ENCODE assay signal across 8 cellular contexts in genomic region chr11:63916837-63917684, GRCh38. TPM values are rescaled to one million over a fixed set of nuclear protein-coding genes. Genes with fewer than 3 reads are reported as not detected.
A peak's percentile ranks its signal among the peaks of the same experiment; 100 is the strongest.
DNase-seq lines count a peak whose midpoint lies in the region; ATAC-seq, FAIRE-seq and TF ChIP-seq lines count a peak whose summit lies in the region.

Gene RCOR2 (minus strand): TSS chr11:63917164. CDS start chr11:63916456, 708 bp downstream.

- intact Hi-C loops in right cardiac atrium (cut with DNase I): loop anchor here in 1 of 4 donors (2.0 kb wide), 1 partner anchor 74 kb away; no protein-coding TSS in a partner anchor

- no peaks in the 10 kb centered on the region for H3K27me3 ChIP-seq in right cardiac atrium (ENCODE audit: control insufficient read depth, insufficient read depth)

- in situ Hi-C loops in astrocyte of the cerebellum (cut with HindIII; ENCODE audit: low sequenced_read_pairs): no loop called here

- no peak for FAIRE-seq in GM18507 (lab: Jason Lieb, UNC)

- H3K4me3 ChIP-seq in astrocyte of the cerebellum (ENCODE audit: low read depth, low read length) (peak within 1 kb of the TSS; percentile 44), right cardiac atrium (ENCODE audit: low read length) (peak within 1 kb of the TSS; percentile 59)

- ATAC-seq in right cardiac atrium (peak; percentile 47 to 56), HG02571 (IDR thresholded peaks at IDR 0.05; ENCODE audit: unreplicated experiment) (no peak), HG03520 (IDR thresholded peaks at IDR 0.05; ENCODE audit: unreplicated experiment) (no peak)

- H3K4me1 ChIP-seq in right cardiac atrium (ENCODE audit: control insufficient read depth, insufficient read depth, low read length): peaks cover 11% of the 10 kb centered on the region

- no peak for TF ChIP-seq CTCF in astrocyte of the cerebellum (IDR thresholded peaks at IDR 0.05; ENCODE audit: low read depth, low read length, missing control alignments)

- H3K9me3 ChIP-seq in right cardiac atrium (ENCODE audit: control insufficient read depth, low read length): no peaks in the 10 kb centered on the region

- DNase-seq in GM18507 (ENCODE audit: extremely low spot score, insufficient read length, low read depth): peak; percentile 77
- peak; percentile 77 to 92 (median 88) for DNase-seq in NCI-H1417 (lab: John Stamatoyannopoulos, UW)
- peak in 4 of 5 donors; percentile 27 to 66 (median 43) for DNase-seq in T-helper 1 cell
- DNase-seq in astrocyte of the cerebellum (ENCODE audit: low read depth): peak; percentile 36
- peak; percentile 84 to 94 (median 94) for DNase-seq in right cardiac atrium
- peak; percentile 37 for DNase-seq in pulmonary artery endothelial cell (ENCODE audit: low read depth, low spot score)

- peak within 1 kb of the TSS; percentile 82 for H3K27ac ChIP-seq in right cardiac atrium (ENCODE audit: low read length)

- WGBS in right cardiac atrium: under 1% methylated on average over 85 of the region's 85 CpGs

RNA-seq across cellular contexts. Expression of gene RCOR2, which starts in this region (rescaled TPM):
- 10 to 100 TPM in 1 of 4 donors, 1 to 10 TPM in 3; 1.6 to 10.1 (median 8.7) TPM for total RNA-seq in right cardiac atrium
- 3.2 TPM for polyA plus RNA-seq in right cardiac atrium
- total RNA-seq in pulmonary artery endothelial cell: 0.21 and 1.3 TPM in 2 replicates

Comparison
In these comparisons a context has a peak if more than half of its experiments do, and no peak if none do; other contexts are left out.
1. DNase-seq: peak in every context shown above with its lines; median percentile 94 in right cardiac atrium; 88 in NCI-H1417; 77 in GM18507; 43 in T-helper 1 cell; 37 in pulmonary artery endothelial cell; 36 in astrocyte of the cerebellum.
2. ATAC-seq: peak in right cardiac atrium (2 of 2); none in HG02571 (single experiment) and HG03520 (single experiment).